Comparison of ENCODE assay signal across 2 cellular contexts in genomic region chr4:169919141-169920124, GRCh38.
A peak's percentile ranks its signal among the peaks of the same experiment; 100 is the strongest.
TF ChIP-seq lines count a peak whose summit lies in the region.

No MANE protein-coding gene starts in this region.

TF ChIP-seq in GM23338, 12 proteins besides CTCF, POLR2A, EP300 and RAD21:
- TF ChIP-seq ZNF462 (CRISPR knock-in tag; IDR thresholded peaks at IDR 0.05), result peak; percentile 73
- TF ChIP-seq NANOG (IDR thresholded peaks at IDR 0.05; ENCODE audit: borderline replicate concordance), result peak; percentile 30; the same call in 1 of the 2 replicates

TF ChIP-seq in HEK293, 187 proteins besides CTCF, POLR2A, EP300 and RAD21 (continued from another document):
- TF ChIP-seq ZNF398 (tag by site-specific recombination; IDR thresholded peaks at IDR 0.05), result 0 out of 2 replicates have a peak, but pooled peaks have one; percentile 14
TF ChIP-seq in HEK293: peak in this region for 2; not testable (repeated sequence) for 185.
